8 cellular contexts compared by ENCODE assay signal in genomic region chr10:100346765-100347567, GRCh38. TPM values are rescaled to one million over a fixed set of nuclear protein-coding genes. Genes with fewer than 3 reads are reported as not detected.
DNase-seq lines count a peak whose midpoint lies in the region; ATAC-seq, FAIRE-seq and TF ChIP-seq lines count a peak whose summit lies in the region.

Gene SCD, plus strand, starts transcription at chr10:100347233. Its CDS starts 272 bp downstream, at chr10:100347505.

- TF ChIP-seq CTCF in astrocyte (IDR thresholded peaks at IDR 0.05; ENCODE audit: insufficient read depth, low read depth, low read length) (no peak), hepatocyte (IDR thresholded peaks at IDR 0.05; ENCODE audit: poor library complexity) (no peak)

- H3K9ac ChIP-seq in astrocyte (ENCODE audit: low read length), result peak within 1 kb of the TSS; percentile 91

- H3K4me1 ChIP-seq in astrocyte (ENCODE audit: insufficient read depth, low read length), result peaks cover 38% of the 10 kb centered on the region
- H3K4me1 ChIP-seq in hepatocyte (ENCODE audit: insufficient read depth), result peaks cover 36% of the 10 kb centered on the region
- H3K4me1 ChIP-seq in aorta (ENCODE audit: control insufficient read depth in 1 of 2, insufficient read depth in 2 of 2, low read length in 2 of 2), result no peaks in the 10 kb centered on the region

- ATAC-seq in GM18511 (IDR thresholded peaks at IDR 0.05; ENCODE audit: unreplicated experiment) (peak; percentile 93), HG03025 (IDR thresholded peaks at IDR 0.05; ENCODE audit: low FRiP score, unreplicated experiment) (peak; percentile 93), aorta (ENCODE audit: low FRiP score) (peak; percentile 86)

- H4K20me1 ChIP-seq in astrocyte (ENCODE audit: insufficient read depth, low read length), result peaks cover 47% of the 10 kb centered on the region
- peaks cover 44% of the 10 kb centered on the region for H4K20me1 ChIP-seq in hepatocyte (ENCODE audit: insufficient read depth, poor library complexity, severe bottlenecking)

- H3K4me2 ChIP-seq in astrocyte (ENCODE audit: low read length) (peak within 1 kb of the TSS; percentile 85), hepatocyte (peak within 1 kb of the TSS; percentile 91)

- intact Hi-C loops in aorta (cut with DNase I), result loop anchor here (1.0 to 10.0 kb wide), 3 partner anchors 26 to 188 kb away; partner anchors contain the start of gene HIF1AN (in 1 of the 2)

- peak; percentile 43 for DNase-seq in NCI-H2029 treated with DMSO at 0.1 percent for 48 hours (lab: John Stamatoyannopoulos, UW)
- DNase-seq in T-helper 9 cell, result peak; percentile 63
- peak; percentile 91 for DNase-seq in astrocyte (ENCODE audit: low read depth)
- DNase-seq in hepatocyte (ENCODE audit: low spot score), result peak; percentile 95
- DNase-seq in renal cortical epithelial cell (ENCODE audit: low read depth), result peak; percentile 88
- peak; percentile 91 for DNase-seq in aorta

- H3K9me3 ChIP-seq in astrocyte (ENCODE audit: insufficient read depth, low read depth, low read length) (no peaks in the 10 kb centered on the region), hepatocyte (ENCODE audit: low read depth) (no peaks in the 10 kb centered on the region), aorta (ENCODE audit: control insufficient read depth, low read length) (no peaks in the 10 kb centered on the region)

- H3K79me2 ChIP-seq in astrocyte (ENCODE audit: insufficient read depth, low read length) (peaks cover 53% of the 10 kb centered on the region), hepatocyte (peaks cover 49% of the 10 kb centered on the region)

- H2AFZ ChIP-seq in astrocyte (ENCODE audit: low read depth, low read length) (peak within 1 kb of the TSS; percentile 54), hepatocyte (peak within 1 kb of the TSS; percentile 38)

- H3K27me3 ChIP-seq in astrocyte (ENCODE audit: insufficient read depth, low read length) (no peaks in the 10 kb centered on the region), hepatocyte (no peaks in the 10 kb centered on the region), aorta (ENCODE audit: control insufficient read depth in 1 of 2, insufficient read depth in 2 of 2, low read length in 1 of 2) (no peaks in the 10 kb centered on the region)

- H3K4me1 Mint-ChIP-seq in astrocyte (ENCODE audit: low read depth, unreplicated experiment), result peaks cover 42% of the 10 kb centered on the region

- peak within 1 kb of the TSS; percentile 64 for H3K27ac ChIP-seq in astrocyte (ENCODE audit: low read depth, low read length)
- H3K27ac ChIP-seq in hepatocyte, result peak within 1 kb of the TSS; percentile 97
- H3K27ac ChIP-seq in aorta (ENCODE audit: low read depth in 1 of 2, low read length in 2 of 2), result no peak within 1 kb of the TSS

- H3K4me3 ChIP-seq in astrocyte (ENCODE audit: insufficient read depth, low read depth, low read length) (peak within 1 kb of the TSS; percentile 97), hepatocyte (peak within 1 kb of the TSS; percentile 81), aorta (ENCODE audit: low read length in 2 of 2) (peak within 1 kb of the TSS; percentile 50 to 61)

- H3K4me3 Mint-ChIP-seq in astrocyte (ENCODE audit: unreplicated experiment), result peak within 1 kb of the TSS; percentile 100

- H3K27ac Mint-ChIP-seq in astrocyte (ENCODE audit: unreplicated experiment), result peak within 1 kb of the TSS; percentile 71

- H3K9me3 Mint-ChIP-seq in astrocyte (ENCODE audit: unreplicated experiment), result no peaks in the 10 kb centered on the region

- H3K36me3 ChIP-seq in astrocyte (ENCODE audit: insufficient read depth, low read length) (peaks cover 25% of the 10 kb centered on the region), hepatocyte (replicated peaks; ENCODE audit: insufficient read depth, low read depth) (no peaks in the 10 kb centered on the region), aorta (ENCODE audit: control insufficient read depth in 1 of 2, insufficient read depth in 2 of 2, low read length in 1 of 2) (no peaks in the 10 kb centered on the region)

- H3K36me3 Mint-ChIP-seq in astrocyte (ENCODE audit: low read depth, unreplicated experiment), result peaks cover 32% of the 10 kb centered on the region

- 2% methylated on average over 60 of the region's 73 CpGs for WGBS in hepatocyte (ENCODE audit: low lambda C conversion rate, missing lambda C conversion rate)
- WGBS in aorta, 2 donors, result 0% methylated on average over 54 to 73 of the region's 73 CpGs

- FAIRE-seq in astrocyte (lab: Jason Lieb, UNC), result no peak

- no peaks in the 10 kb centered on the region for H3K9me2 ChIP-seq in hepatocyte (replicated peaks; ENCODE audit: insufficient read depth)

- no peaks in the 10 kb centered on the region for H3K27me3 Mint-ChIP-seq in astrocyte (ENCODE audit: low read depth, unreplicated experiment)

RNA-seq across cellular contexts. Expression of gene SCD, which starts in this region (rescaled TPM):
- total RNA-seq in astrocyte, result 324 and 428 TPM in 2 replicates
- total RNA-seq in hepatocyte, result 589 and 622 TPM in 2 replicates
- 213 and 282 TPM in 2 replicates for polyA plus RNA-seq in hepatocyte
- 44.7 and 189 TPM in 2 replicates for total RNA-seq in renal cortical epithelial cell
- 10 to 100 TPM; 22.7 to 47.3 TPM for total RNA-seq in aorta
- polyA plus RNA-seq in aorta, result 10 to 100 TPM in 1 of 2 donors, 1 to 10 TPM in 1; 1.6 to 12.6 TPM

Comparison
In these comparisons a context has a peak if more than half of its experiments do, and no peak if none do; other contexts are left out.
1. RNA of gene SCD (polyA plus RNA-seq): 213 to 282 TPM in hepatocyte; 1.6 to 12.6 TPM in aorta; every median in the first group is over 10 times any median in the second.
2. DNase-seq: peak in every context shown above with its lines; median percentile 95 in hepatocyte; 91 in astrocyte; 91 in aorta; 88 in renal cortical epithelial cell; 63 in T-helper 9 cell; 43 in NCI-H2029 treated with DMSO at 0.1 percent for 48 hours.
3. H3K27ac ChIP-seq: peak in astrocyte (single experiment) and hepatocyte (single experiment); none in aorta (0 of 2).
4. Peak in every context shown above with its lines, with median percentiles within 50 percentile points of each other: ATAC-seq and H3K4me3 ChIP-seq.